In genomic region chr5:1681955-1682354, GRCh38 we compare ENCODE assay signal across 2 cellular contexts.
TF ChIP-seq lines count a peak whose summit lies in the region.

No MANE protein-coding gene starts in this region.

TF ChIP-seq in HCT116, 20 proteins besides CTCF, POLR2A, EP300 and RAD21:
- TF ChIP-seq CBX3 (IDR thresholded peaks at IDR 0.05; ENCODE audit: low read depth) (no peak), YY1 (IDR thresholded peaks at IDR 0.05; ENCODE audit: extremely low read depth, insufficient replicate concordance, low read depth, low read length) (no peak), EGR1 (IDR thresholded peaks at IDR 0.05; ENCODE audit: low read depth) (no peak), ZFX (IDR thresholded peaks at IDR 0.05) (no peak), ELF1 (IDR thresholded peaks at IDR 0.05; ENCODE audit: borderline replicate concordance, low read depth) (no peak), SRF (IDR thresholded peaks at IDR 0.05; ENCODE audit: low read depth) (no peak), EZH2phosphoT487 (IDR thresholded peaks at IDR 0.05; ENCODE audit: borderline replicate concordance) (no peak), MAX (IDR thresholded peaks at IDR 0.05) (no peak), ZBTB33 (IDR thresholded peaks at IDR 0.05; ENCODE audit: extremely low read depth, insufficient replicate concordance, low read length) (no peak)

TF ChIP-seq in K562, 482 proteins besides CTCF, POLR2A, EP300 and RAD21:
- TF ChIP-seq NONO (IDR thresholded peaks at IDR 0.05; ENCODE audit: low read depth in 2 of 2, low read length in 1 of 2) (no peak), SMARCA5 (IDR thresholded peaks at IDR 0.05) (no peak), ZNF395 (CRISPR knock-in tag; IDR thresholded peaks at IDR 0.05) (no peak), PTBP1 (IDR thresholded peaks at IDR 0.05; ENCODE audit: low read depth, low read length) (no peak), RBM34 (IDR thresholded peaks at IDR 0.05; ENCODE audit: borderline replicate concordance, insufficient read depth, low read length) (no peak), GTF2A2 (tag; IDR thresholded peaks at IDR 0.05) (no peak), BRF2 (IDR thresholded peaks at IDR 0.05; ENCODE audit: borderline replicate concordance, insufficient read depth, insufficient read length) (no peak), PHB (CRISPR knock-in tag; IDR thresholded peaks at IDR 0.05) (no peak), RBFOX2 (IDR thresholded peaks at IDR 0.05; ENCODE audit: low read depth, low read length) (no peak), CGGBP1 (CRISPR knock-in tag; IDR thresholded peaks at IDR 0.05) (no peak), KHSRP (IDR thresholded peaks at IDR 0.05) (no peak), ZSCAN29 (IDR thresholded peaks at IDR 0.05) (no peak), ILK (tag; IDR thresholded peaks at IDR 0.05; ENCODE audit: borderline replicate concordance, low read depth) (no peak), ZNF449 (CRISPR knock-in tag; IDR thresholded peaks at IDR 0.05) (no peak)
